In the genomic region with DNA sequence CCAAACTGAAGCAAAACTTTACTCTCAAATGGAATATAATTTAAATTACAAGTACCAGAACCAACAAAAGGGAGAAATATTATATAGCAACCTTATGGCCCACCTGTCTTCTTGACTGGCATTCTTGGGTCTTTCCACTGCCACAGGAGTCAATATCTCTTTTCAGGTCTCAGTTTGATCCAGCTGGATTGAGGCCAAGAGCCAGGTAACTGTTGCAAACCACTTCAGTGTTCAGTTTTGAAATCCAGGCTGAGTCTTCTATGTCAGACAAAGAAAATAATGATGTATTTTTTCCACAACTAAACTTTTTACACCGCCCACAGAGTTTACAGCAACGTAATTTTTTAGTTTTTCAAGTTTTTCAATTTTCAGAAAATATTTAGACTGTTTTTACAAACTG, we compare ENCODE assay signal across 8 cellular contexts.
DNase-seq lines count a peak whose midpoint lies in the region; ATAC-seq lines count a peak whose summit lies in the region.

No MANE protein-coding gene starts in this region.

- no peaks in the 10 kb centered on the region for H3K27me3 ChIP-seq in neuron (ENCODE audit: insufficient read depth, low read length)

- peak overlapping the region; percentile 72; the same call in 1 of the 2 replicates for H3K9ac ChIP-seq in ES-I3 (ENCODE audit: low read depth, low read length)

- H3K4me1 ChIP-seq in ES-I3 (ENCODE audit: insufficient read depth, low read length) (peaks cover 8% of the 10 kb centered on the region), neuron (ENCODE audit: insufficient read depth, low read length) (peaks cover 16% of the 10 kb centered on the region)

- ATAC-seq in HG03196 (IDR thresholded peaks at IDR 0.05; ENCODE audit: unreplicated experiment) (no peak), HG03175 (IDR thresholded peaks at IDR 0.05; ENCODE audit: unreplicated experiment) (no peak)

- H3K9me3 ChIP-seq in ES-I3 (ENCODE audit: control insufficient read depth, insufficient read depth, low read length) (no peaks in the 10 kb centered on the region), neuron (ENCODE audit: low read length) (no peaks in the 10 kb centered on the region)

- peak overlapping the region; percentile 81 for H3K4me3 ChIP-seq in neuron (ENCODE audit: low read length)

- 0 out of 2 replicates have a peak, but pooled peaks cover 5% of the 10 kb centered on the region for H3K36me3 ChIP-seq in ES-I3 (ENCODE audit: insufficient read depth, low read length)
- H3K36me3 ChIP-seq in neuron (ENCODE audit: insufficient read depth, low read length): peaks cover 6% of the 10 kb centered on the region

- peak; percentile 38 for DNase-seq in NCI-H2029 treated with DMSO at 0.1 percent for 48 hours (lab: John Stamatoyannopoulos, UW)
- peak; percentile 28 for DNase-seq in cerebellar cortex (ENCODE audit: low spot score)
- no peak for DNase-seq in NCI-H2081 (lab: John Stamatoyannopoulos, UW)
- DNase-seq in globus pallidus (ENCODE audit: low spot score): no peak

- H2AFZ ChIP-seq in neuron (ENCODE audit: low read depth, low read length): peak overlapping the region; percentile 97

Comparison
In these comparisons a context has a peak if more than half of its experiments do, and no peak if none do; other contexts are left out.
1. DNase-seq: peak in NCI-H2029 treated with DMSO at 0.1 percent for 48 hours (single experiment) and cerebellar cortex (single experiment); none in NCI-H2081 (0 of 2) and globus pallidus (single experiment).